In genomic region chr9:137076636-137077009, GRCh38 we compare ENCODE assay signal across 8 cellular contexts. TPM values are rescaled to one million over a fixed set of nuclear protein-coding genes. Genes with fewer than 3 reads are reported as not detected.
DNase-seq lines count a peak whose midpoint lies in the region; ATAC-seq and TF ChIP-seq lines count a peak whose summit lies in the region.

No MANE protein-coding gene starts in this region.

- H4K20me1 ChIP-seq in OCI-LY7 (ENCODE audit: insufficient read depth, low read length), result no peaks in the 10 kb centered on the region

- H3K79me2 ChIP-seq in OCI-LY7 (ENCODE audit: insufficient read depth, low read depth, low read length), result no peaks in the 10 kb centered on the region

- CTCF ChIA-PET in CD8-positive, alpha-beta T cell (lab: Charles Lee), result interaction anchor here (1.0 to 2.1 kb wide), 5 partner anchors 9 to 48 kb away, joined by 3 to 9 read pairs (median 6); no protein-coding TSS in a partner anchor
- CTCF ChIA-PET in OCI-LY7 (lab: Charles Lee; ENCODE audit: unreplicated experiment), result interaction anchor here (1.1 kb wide), 1 partner anchor 10 kb away, joined by 3 read pairs; the partner anchor contains the start of gene MAN1B1

- peaks cover 8% of the 10 kb centered on the region for H3K36me3 ChIP-seq in CD8-positive, alpha-beta T cell (ENCODE audit: insufficient read depth, low read length)
- H3K36me3 ChIP-seq in OCI-LY7 (ENCODE audit: insufficient read depth, low read length), result no peaks in the 10 kb centered on the region
- H3K36me3 ChIP-seq in prostate gland, result no peaks in the 10 kb centered on the region

- no peak for TF ChIP-seq POLR2A in prostate gland (IDR thresholded peaks at IDR 0.05)

- H3K27ac ChIP-seq in CD8-positive, alpha-beta T cell (ENCODE audit: low read depth, low read length), result no peak overlapping the region
- H3K27ac ChIP-seq in OCI-LY7 (ENCODE audit: low read depth, low read length, poor library complexity, severe bottlenecking) (no peak overlapping the region), prostate gland (peak overlapping the region; percentile 69 to 75)

- no TSS peak for BruUV-seq in OCI-LY7 (replicated peaks; lab: Mats Ljungman, UMichigan)

- no peak for ATAC-seq in CD8-positive, alpha-beta T cell
- ATAC-seq in HG03354 (IDR thresholded peaks at IDR 0.05; ENCODE audit: poor library complexity, severe bottlenecking, unreplicated experiment), result no peak

- no peaks in the 10 kb centered on the region for H3K27me3 Mint-ChIP-seq in CD8-positive, alpha-beta T cell (ENCODE audit: low read depth)

- no peaks in the 10 kb centered on the region for H3K9me3 ChIP-seq in CD8-positive, alpha-beta T cell (ENCODE audit: low read length)
- H3K9me3 ChIP-seq in OCI-LY7 (ENCODE audit: low read length) (no peaks in the 10 kb centered on the region), prostate gland (no peaks in the 10 kb centered on the region)

- H2AFZ ChIP-seq in OCI-LY7 (ENCODE audit: low read length), result peak overlapping the region; percentile 50; the same call in 1 of the 2 replicates

- H3K4me1 Mint-ChIP-seq in CD8-positive, alpha-beta T cell (ENCODE audit: low read depth), result peaks cover 6% of the 10 kb centered on the region

- H3K9me3 Mint-ChIP-seq in CD8-positive, alpha-beta T cell, result no peaks in the 10 kb centered on the region

- peak overlapping the region; percentile 66 for H3K4me2 ChIP-seq in OCI-LY7 (ENCODE audit: low read length)

- peaks cover 8% of the 10 kb centered on the region for H3K36me3 Mint-ChIP-seq in CD8-positive, alpha-beta T cell

- H3K4me3 Mint-ChIP-seq in CD8-positive, alpha-beta T cell, result peak overlapping the region; percentile 70

- WGBS in prostate gland, result 63% methylated on average over 15 of the region's 15 CpGs

- H3K27me3 ChIP-seq in CD8-positive, alpha-beta T cell (ENCODE audit: insufficient read depth, low read length), result no peaks in the 10 kb centered on the region
- no peaks in the 10 kb centered on the region for H3K27me3 ChIP-seq in prostate gland (replicated peaks; ENCODE audit: insufficient read depth)

- no peak for DNase-seq in CD8-positive, alpha-beta T cell
- DNase-seq in OCI-LY7 (ENCODE audit: low spot score) (no peak), epithelial cell of proximal tubule (ENCODE audit: low read depth) (no peak), prostate gland (ENCODE audit: low spot score) (no peak), HuH-7.5 (ENCODE audit: low spot score) (no peak), NOMO-1 (lab: John Stamatoyannopoulos, UW; ENCODE audit: unreplicated experiment in 2 of 2) (no peak), DMS153 treated with DMSO at 0.1 percent for 48 hours (lab: John Stamatoyannopoulos, UW; ENCODE audit: unreplicated experiment) (no peak)

- no peak overlapping the region for H3K27ac Mint-ChIP-seq in CD8-positive, alpha-beta T cell

- H3K9me2 ChIP-seq in OCI-LY7 (ENCODE audit: insufficient read depth, low read length), result no peaks in the 10 kb centered on the region

- intact Hi-C loops in CD8-positive, alpha-beta T cell (cut with DNase I, micrococcal nuclease), result loop anchor here in 1 of 2 experiments (1.0 kb wide), 1 partner anchor 10 kb away; the partner anchor contains the start of gene MAN1B1
- intact Hi-C loops in OCI-LY7 (cut with micrococcal nuclease; ENCODE audit: unreplicated experiment), result no loop called here
- intact Hi-C loops in prostate gland (cut with DNase I), result no loop called here

- POLR2A ChIA-PET in CD8-positive, alpha-beta T cell (lab: Charles Lee), result interaction anchor here (2.0 to 2.7 kb wide), 2 partner anchors 10 to 19 kb away, joined by 6 to 20 read pairs; partner anchors contain the start of gene MAN1B1
- POLR2A ChIA-PET in OCI-LY7 (lab: Charles Lee), result interaction anchor here (1.2 to 2.0 kb wide), 2 partner anchors 8 to 10 kb away, joined by 4 to 7 read pairs; partner anchors contain the start of gene MAN1B1

- no peak overlapping the region for H3K4me3 ChIP-seq in CD8-positive, alpha-beta T cell (ENCODE audit: low read depth, low read length)
- H3K4me3 ChIP-seq in OCI-LY7 (ENCODE audit: low read depth, low read length, poor library complexity, severe bottlenecking), result peak overlapping the region; percentile 72
- peak overlapping the region; percentile 40 for H3K4me3 ChIP-seq in epithelial cell of proximal tubule (ENCODE audit: low read depth, low read length)
- H3K4me3 ChIP-seq in prostate gland, result peak overlapping the region; percentile 58 to 65

- TF ChIP-seq CTCF in CD8-positive, alpha-beta T cell (IDR thresholded peaks at IDR 0.05), result no peak
- TF ChIP-seq CTCF in OCI-LY7 (conservative IDR thresholded peaks at IDR 0.05; ENCODE audit: low read length) (no peak), epithelial cell of proximal tubule (conservative IDR thresholded peaks at IDR 0.05; ENCODE audit: low read depth, low read length) (no peak), prostate gland (IDR thresholded peaks at IDR 0.05) (no peak)

- H3K4me1 ChIP-seq in CD8-positive, alpha-beta T cell (ENCODE audit: insufficient read depth, low read length), result peaks cover 14% of the 10 kb centered on the region
- H3K4me1 ChIP-seq in OCI-LY7 (ENCODE audit: insufficient read depth, low read length, poor library complexity, severe bottlenecking) (peaks cover 18% of the 10 kb centered on the region), prostate gland (replicated peaks) (peaks cover 6% of the 10 kb centered on the region)

RNA-seq across cellular contexts. Expression of gene UAP1L1, which starts 0.7 kb away (rescaled TPM):
- 10 to 100 TPM; 14.1 to 18.7 TPM for total RNA-seq in CD8-positive, alpha-beta T cell
- 5.3 and 5.7 TPM in 2 replicates for total RNA-seq in OCI-LY7 (2014; rRNA removed; shearing (Covaris generic))
- total RNA-seq in OCI-LY7 (2022) (12.3 and 16.7 TPM in 2 replicates), epithelial cell of proximal tubule (2.1 and 2.2 TPM in 2 replicates), prostate gland (10 to 100 TPM in 1 of 2 donors, 1 to 10 TPM in 1; 8.2 to 19.9 TPM)

RNA-seq across cellular contexts. Expression of gene SAPCD2, which starts 6.3 kb away (rescaled TPM):
- under 1 TPM; 0.38 to 0.47 TPM for total RNA-seq in CD8-positive, alpha-beta T cell
- total RNA-seq in OCI-LY7 (2014; rRNA removed; shearing (Covaris generic)), result 65.9 and 74.0 TPM in 2 replicates
- total RNA-seq in OCI-LY7 (2022) (51.4 and 57.2 TPM in 2 replicates), epithelial cell of proximal tubule (25.6 and 51.3 TPM in 2 replicates), prostate gland (10 to 100 TPM in 1 of 2 donors, 1 to 10 TPM in 1; 7.2 to 17.2 TPM)

RNA-seq across cellular contexts. Expression of gene MAN1B1, which starts 10.2 kb away (rescaled TPM):
- 10 to 100 TPM; 60.3 to 62.9 TPM for total RNA-seq in CD8-positive, alpha-beta T cell
- 22.5 and 32.7 TPM in 2 replicates for total RNA-seq in OCI-LY7 (2014; rRNA removed; shearing (Covaris generic))
- total RNA-seq in OCI-LY7 (2022) (38.8 and 43.4 TPM in 2 replicates), epithelial cell of proximal tubule (46.0 and 74.3 TPM in 2 replicates), prostate gland (100 to 1,000 TPM in 1 of 2 donors, 10 to 100 TPM in 1; 67.4 to 107 TPM)

RNA-seq across cellular contexts. Expression of gene ENTPD2, which starts 22.8 kb away (rescaled TPM):
- not detected for total RNA-seq in CD8-positive, alpha-beta T cell
- total RNA-seq in OCI-LY7 (2014; rRNA removed; shearing (Covaris generic)), result 0.16 TPM in 1 of 2 replicates, not detected in the other
- not detected in 2 replicates for total RNA-seq in OCI-LY7 (2022)
- 0.87 TPM in 1 of 2 replicates, not detected in the other for total RNA-seq in epithelial cell of proximal tubule
- 10 to 100 TPM in 1 of 2 donors, 1 to 10 TPM in 1; 9.8 to 10.9 TPM for total RNA-seq in prostate gland

RNA-seq across cellular contexts. Expression of gene NPDC1, which starts 30.6 kb away (rescaled TPM):
- 10 to 100 TPM; 29.7 to 29.8 TPM for total RNA-seq in CD8-positive, alpha-beta T cell
- 0.21 and 0.32 TPM in 2 replicates for total RNA-seq in OCI-LY7 (2014; rRNA removed; shearing (Covaris generic))
- total RNA-seq in OCI-LY7 (2022), result 0.38 and 0.39 TPM in 2 replicates
- 19.7 and 47.7 TPM in 2 replicates for total RNA-seq in epithelial cell of proximal tubule
- 100 to 1,000 TPM; 384 to 427 TPM for total RNA-seq in prostate gland

Comparison
In these comparisons a context has a peak if more than half of its experiments do, and no peak if none do; other contexts are left out.
1. H3K27ac ChIP-seq: peak in prostate gland (2 of 2); none in CD8-positive, alpha-beta T cell (single experiment) and OCI-LY7 (single experiment).
2. RNA of gene SAPCD2, which starts 6.3 kb away (total RNA-seq): 51.4 to 74.0 TPM in OCI-LY7, 25.6 to 51.3 TPM in epithelial cell of proximal tubule and 7.2 to 17.2 TPM in prostate gland; 0.38 to 0.47 TPM in CD8-positive, alpha-beta T cell; every median in the first group is over 4 times any median in the second.